In genomic region chr6:47690791-47691190, GRCh38 we compare ENCODE assay signal across 18 cellular contexts. TPM values are rescaled to one million over a fixed set of nuclear protein-coding genes. Genes with fewer than 3 reads are reported as not detected.
A peak's percentile ranks its signal among the peaks of the same experiment; 100 is the strongest.
DNase-seq lines count a peak whose midpoint lies in the region; ATAC-seq and TF ChIP-seq lines count a peak whose summit lies in the region.
"Had no signal": no experiment of that assay in that cellular context is flagged by ENCODE, and none has a peak within 500 bp of the region (broad histone marks: within the 10 kb centered on the region; RNA-seq: fewer than 3 reads in every experiment).

No MANE protein-coding gene starts in this region.

- H3K79me2 ChIP-seq in osteoblast (ENCODE audit: insufficient read depth, low read length): no peaks in the 10 kb centered on the region

- no peaks in the 10 kb centered on the region for H3K36me3 ChIP-seq in osteoblast (ENCODE audit: insufficient read depth, low read length)

- CTCF ChIA-PET in GM10248 (lab: Yijun Ruan, JAX): no interaction called here

- no peaks in the 10 kb centered on the region for H3K27me3 ChIP-seq in osteoblast (ENCODE audit: insufficient read depth, low read length)

- H3K9me3 ChIP-seq in osteoblast (ENCODE audit: low read depth, low read length): no peaks in the 10 kb centered on the region
- H3K9me3 ChIP-seq: Caco-2 had no signal

- ATAC-seq in GM21717 (IDR thresholded peaks at IDR 0.05; ENCODE audit: unreplicated experiment): no peak
- ATAC-seq: Panc1 had no signal

- no peak overlapping the region for H3K4me3 ChIP-seq in osteoblast (ENCODE audit: insufficient read depth, low read length)

- no peaks in the 10 kb centered on the region for H3K4me1 ChIP-seq in osteoblast (ENCODE audit: insufficient read depth, low read length)
- H3K4me1 ChIP-seq: Caco-2 had no signal

- H3K27ac ChIP-seq in osteoblast (ENCODE audit: low read depth, low read length): no peak overlapping the region

- no peaks in the 10 kb centered on the region for H4K20me1 ChIP-seq in osteoblast (ENCODE audit: insufficient read depth, low read length)

- peak; percentile 17 for DNase-seq in NCI-H82 (lab: John Stamatoyannopoulos, UW)
- no peak for DNase-seq in NCI-H82 treated with DMSO at 0.1 percent for 48 hours (lab: John Stamatoyannopoulos, UW; ENCODE audit: unreplicated experiment)
- DNase-seq in NCI-H2029 (lab: John Stamatoyannopoulos, UW): peak; percentile 30
- peak; percentile 65 for DNase-seq in NCI-H345 (lab: John Stamatoyannopoulos, UW)
- peak; percentile 11 for DNase-seq in osteoblast (ENCODE audit: insufficient read length, low spot score, missing footprints)
- DNase-seq in GM10248 (ENCODE audit: extremely low spot score): no peak
- DNase-seq: C1 segment of cervical spinal cord; CD4-positive, alpha-beta memory T cell; NCI-H1048; NCI-H1930; NCI-H774; SHP77 treated with DMSO at 0.1 percent for 48 hours; T-helper 1 cell had no signal

- H3K4me2 ChIP-seq in osteoblast (ENCODE audit: insufficient read depth, low read length): no peak overlapping the region

- POLR2A ChIA-PET in GM10248 (lab: Yijun Ruan, JAX): no interaction called here

- no peak overlapping the region for H2AFZ ChIP-seq in osteoblast (ENCODE audit: low read length)

- no peak for TF ChIP-seq CTCF in osteoblast (IDR thresholded peaks at IDR 0.05; ENCODE audit: extremely low read depth, low read depth, low read length)
- no peak for TF ChIP-seq CTCF in GM10248 (IDR thresholded peaks at IDR 0.05; ENCODE audit: control extremely low read depth, extremely low read depth, low read depth, missing control alignments)

RNA-seq across cellular contexts. Expression of gene ADGRF4, which starts 7.6 kb away (rescaled TPM):
- under 0.01 TPM in 2 replicates for total RNA-seq in osteoblast
- total RNA-seq: A673; CD4-positive, alpha-beta memory T cell; OCI-LY7 had no signal

Comparison
In these comparisons a context has a peak if more than half of its experiments do, and no peak if none do; other contexts are left out.
1. DNase-seq: peak in NCI-H82 (single experiment), NCI-H2029 (single experiment), NCI-H345 (single experiment) and osteoblast (single experiment); none in NCI-H82 treated with DMSO at 0.1 percent for 48 hours (single experiment) and GM10248 (single experiment).